Comparison of ENCODE assay signal across 8 cellular contexts in genomic region chr9:128688501-128689292, GRCh38. TPM values are rescaled to one million over a fixed set of nuclear protein-coding genes. Genes with fewer than 3 reads are reported as not detected.
DNase-seq lines count a peak whose midpoint lies in the region; ATAC-seq and TF ChIP-seq lines count a peak whose summit lies in the region.

Gene SET (plus strand): TSS chr9:128689222. CDS start chr9:128689583, 361 bp downstream.

- H3K27ac ChIP-seq in cardiac muscle cell (peak within 1 kb of the TSS; percentile 99), transverse colon (peak within 1 kb of the TSS; percentile 95 to 99 (median 98))

- H3K36me3 ChIP-seq in adipocyte (ENCODE audit: control insufficient read depth, insufficient read depth, low read length, severe bottlenecking) = peaks cover 26% of the 10 kb centered on the region
- H3K36me3 ChIP-seq in cardiac muscle cell = peaks cover 21% of the 10 kb centered on the region
- peaks cover 0 to 19% (median 9%) of the 10 kb centered on the region in 4 donors for H3K36me3 ChIP-seq in transverse colon

- H3K9ac ChIP-seq in adipocyte (ENCODE audit: low read length) = peak within 1 kb of the TSS; percentile 92

- H3K4me1 ChIP-seq in adipocyte (ENCODE audit: control insufficient read depth, insufficient read depth, low read length) (peaks cover 31% of the 10 kb centered on the region), cardiac muscle cell (ENCODE audit: low read depth) (peaks cover 21% of the 10 kb centered on the region), transverse colon (peaks cover 26 to 50% (median 39%) of the 10 kb centered on the region in 4 donors)

- H3K27me3 ChIP-seq in adipocyte (replicated peaks; ENCODE audit: control insufficient read depth, insufficient read depth, low read length) (no peaks in the 10 kb centered on the region), cardiac muscle cell (no peaks in the 10 kb centered on the region), transverse colon (no peaks in the 10 kb centered on the region)

- intact Hi-C loops in transverse colon (cut with DNase I; ENCODE audit: low total_unique reads) = loop anchor here (2.0 kb wide), 1 partner anchor 32 kb away; the partner anchor contains the start of gene DYNC2I2

- peak; percentile 77 for ATAC-seq in HG02759 (IDR thresholded peaks at IDR 0.05; ENCODE audit: unreplicated experiment)

- no peak for TF ChIP-seq EP300 in transverse colon (IDR thresholded peaks at IDR 0.05; ENCODE audit: low read depth)

- 0 to 5% methylated on average over 5 to 45 of the region's 93 CpGs for WGBS in transverse colon (ENCODE audit: low coverage in 1 of 2), 2 donors

- no peak for TF ChIP-seq CTCF in GM10266 (IDR thresholded peaks at IDR 0.05; ENCODE audit: control insufficient read depth, insufficient read depth, low read depth, missing control alignments)
- no peak for TF ChIP-seq CTCF in cardiac muscle cell (IDR thresholded peaks at IDR 0.05; ENCODE audit: low read depth, low read length)
- TF ChIP-seq CTCF in transverse colon (IDR thresholded peaks at IDR 0.05) = no peak

- DNase-seq in GM10266 (ENCODE audit: extremely low spot score) (peak; percentile 100), NCI-H1417 treated with DMSO at 0.1 percent for 48 hours (lab: John Stamatoyannopoulos, UW) (peak; percentile 87), T follicular helper cell (ENCODE audit: low read depth) (peak; percentile 85), adipocyte (ENCODE audit: low read depth) (peak; percentile 98), cardiac muscle cell (ENCODE audit: low read depth in 1 of 2, low spot score in 1 of 2) (peak; percentile 97 to 98), pons (ENCODE audit: low spot score) (peak; percentile 87), transverse colon (peak; percentile 96)

- H3K4me3 ChIP-seq in adipocyte (ENCODE audit: low read length) (peak within 1 kb of the TSS; percentile 95), cardiac muscle cell (peak within 1 kb of the TSS; percentile 91), transverse colon (peak within 1 kb of the TSS; percentile 85 to 97 (median 94))

- H3K9me3 ChIP-seq in adipocyte (ENCODE audit: control insufficient read depth, low read length) (no peaks in the 10 kb centered on the region), cardiac muscle cell (ENCODE audit: low read depth) (no peaks in the 10 kb centered on the region), transverse colon (no peaks in the 10 kb centered on the region)

- TF ChIP-seq POLR2A in transverse colon (IDR thresholded peaks at IDR 0.05) = peak; percentile 55

- in situ Hi-C loops in transverse colon (cut with MboI; ENCODE audit: low pct_ligation_motif_present in 1 of 4, low pct_unique_long_range_greater_than_20kb in 1 of 4, low sequenced_read_pairs in 3 of 4) = no loop called here

RNA-seq across cellular contexts. Expression of gene SET, which starts in this region (rescaled TPM):
- total RNA-seq in cardiac muscle cell (335 and 481 TPM in 2 replicates), transverse colon (100 to 1,000 TPM in 1 of 4 donors, 10 to 100 TPM in 3; 29.2 to 153 (median 64.4) TPM)
- 227 and 262 TPM in 2 replicates for polyA plus RNA-seq in cardiac muscle cell

Comparison
In these comparisons a context has a peak if more than half of its experiments do, and no peak if none do; other contexts are left out.
1. Peak in every context shown above with its lines: DNase-seq, ATAC-seq, H3K4me3 ChIP-seq and H3K27ac ChIP-seq.